Comparison of ENCODE assay signal across 9 cellular contexts in the genomic region with DNA sequence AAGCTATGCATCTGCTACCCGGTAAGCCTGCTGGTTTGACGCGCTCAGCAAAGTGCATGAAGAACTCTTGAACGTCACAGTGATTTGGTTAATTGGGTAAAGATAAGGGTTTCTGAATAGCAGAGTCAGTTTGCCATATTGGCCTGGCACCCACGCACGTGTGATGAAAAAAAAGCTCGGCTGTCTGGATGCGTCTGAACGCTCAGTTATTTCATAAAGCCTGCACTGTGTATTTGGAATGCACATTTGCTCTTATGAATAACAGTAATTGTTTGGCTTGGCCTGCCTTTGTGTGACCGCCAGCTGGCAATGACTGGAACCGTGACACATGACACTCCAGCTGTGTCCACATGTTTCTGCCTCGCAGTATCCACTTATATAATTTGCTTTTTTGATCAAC.
DNase-seq lines count a peak whose midpoint lies in the region; ATAC-seq lines count a peak whose summit lies in the region.
"Had no signal": no experiment of that assay in that cellular context is flagged by ENCODE, and none has a peak within 500 bp of the region (broad histone marks: within the 10 kb centered on the region; RNA-seq: fewer than 3 reads in every experiment).

No MANE protein-coding gene starts in this region.

- DNase-seq in AG20443 (ENCODE audit: low spot score) (peak; percentile 10), NCI-H2196 (lab: John Stamatoyannopoulos, UW; ENCODE audit: unreplicated experiment) (peak; percentile 69), epidermal melanocyte (ENCODE audit: insufficient read length, low spot score) (peak; percentile 67), mucosa of gallbladder (ENCODE audit: low spot score) (peak; percentile 18), SW 1271 (lab: John Stamatoyannopoulos, UW) (no peak)
- DNase-seq: activated T-cell treated with anti-CD3 and anti-CD28 coated beads for 4 hours had no signal

- no peak for ATAC-seq in HG03280 (IDR thresholded peaks at IDR 0.05; ENCODE audit: unreplicated experiment)
- no peak for ATAC-seq in HG03045 (IDR thresholded peaks at IDR 0.05; ENCODE audit: unreplicated experiment)
- no peak for ATAC-seq in GM21717 (IDR thresholded peaks at IDR 0.05; ENCODE audit: unreplicated experiment)

Comparison
In these comparisons a context has a peak if more than half of its experiments do, and no peak if none do; other contexts are left out.
1. DNase-seq: peak in AG20443 (single experiment), NCI-H2196 (single experiment), epidermal melanocyte (single experiment) and mucosa of gallbladder (single experiment); none in SW 1271 (0 of 2).